In genomic region chr1:181061891-181062777, GRCh38 we compare ENCODE assay signal across 8 cellular contexts. TPM values are rescaled to one million over a fixed set of nuclear protein-coding genes. Genes with fewer than 3 reads are reported as not detected.
DNase-seq lines count a peak whose midpoint lies in the region; ATAC-seq and TF ChIP-seq lines count a peak whose summit lies in the region.

No MANE protein-coding gene starts in this region.

- H3K9me3 ChIP-seq in neural progenitor cell (ENCODE audit: low read depth) (no peaks in the 10 kb centered on the region), WERI-Rb-1 (ENCODE audit: severe bottlenecking) (no peaks in the 10 kb centered on the region)

- H3F3A ChIP-seq in neural progenitor cell (ENCODE audit: low read depth) = peaks cover 15% of the 10 kb centered on the region

- H3K27ac ChIP-seq in neural progenitor cell = no peak overlapping the region
- H3K27ac ChIP-seq in WERI-Rb-1 = no peak overlapping the region

- TF ChIP-seq CTCF in neural progenitor cell (IDR thresholded peaks at IDR 0.05) = no peak
- no peak for TF ChIP-seq CTCF in WERI-Rb-1 (IDR thresholded peaks at IDR 0.05; ENCODE audit: low read depth, low read length)

- no peaks in the 10 kb centered on the region for H3K36me3 Mint-ChIP-seq in neural progenitor cell

- H3K79me2 ChIP-seq in neural progenitor cell (ENCODE audit: low read depth) = no peaks in the 10 kb centered on the region

- peak; percentile 26 for DNase-seq in activated CD8-positive, alpha-beta memory T cell treated with anti-CD3 and anti-CD28 coated beads, Interleukin-2, amount 50 U/mL, for 4 hours
- DNase-seq in neural progenitor cell (ENCODE audit: low spot score) (no peak), mesenteric fat pad (ENCODE audit: low spot score) (no peak), NCI-H2227 treated with DMSO at 0.1 percent for 48 hours (lab: John Stamatoyannopoulos, UW) (no peak), WERI-Rb-1 (no peak)

- H3K9ac ChIP-seq in neural progenitor cell = no peak overlapping the region

- no peak overlapping the region for H3K4me3 Mint-ChIP-seq in neural progenitor cell

- ATAC-seq in GM19463 (IDR thresholded peaks at IDR 0.05; ENCODE audit: unreplicated experiment) (peak; percentile 84), HG03378 (IDR thresholded peaks at IDR 0.05; ENCODE audit: unreplicated experiment) (peak; percentile 89)

- H4K20me1 ChIP-seq in neural progenitor cell (ENCODE audit: low read depth) = no peaks in the 10 kb centered on the region

- peaks cover 19% of the 10 kb centered on the region for H3K4me1 Mint-ChIP-seq in neural progenitor cell

- no peak overlapping the region for H3K27ac Mint-ChIP-seq in neural progenitor cell

- H3K9me3 Mint-ChIP-seq in neural progenitor cell = peaks cover 8% of the 10 kb centered on the region

- no peaks in the 10 kb centered on the region for H3K36me3 ChIP-seq in neural progenitor cell
- no peaks in the 10 kb centered on the region for H3K36me3 ChIP-seq in WERI-Rb-1

- peak overlapping the region; percentile 32; the same call in 1 of the 2 replicates for H3K4me3 ChIP-seq in GM08714 (ENCODE audit: low read length)
- no peak overlapping the region for H3K4me3 ChIP-seq in neural progenitor cell
- H3K4me3 ChIP-seq in WERI-Rb-1 (ENCODE audit: low read depth, low read length) = no peak overlapping the region

- H2AFZ ChIP-seq in neural progenitor cell (replicated peaks) = peak overlapping the region; percentile 39

- no peak overlapping the region for H3K4me2 ChIP-seq in neural progenitor cell

- peaks cover 13% of the 10 kb centered on the region for H3K4me1 ChIP-seq in neural progenitor cell

- H3K27me3 ChIP-seq in neural progenitor cell = no peaks in the 10 kb centered on the region
- no peaks in the 10 kb centered on the region for H3K27me3 ChIP-seq in WERI-Rb-1 (ENCODE audit: insufficient read depth, low read depth, severe bottlenecking)

- peaks cover 10% of the 10 kb centered on the region for H3K27me3 Mint-ChIP-seq in neural progenitor cell (ENCODE audit: insufficient read depth, low read depth)

RNA-seq across cellular contexts. Expression of gene IER5, which starts 26.4 kb away (rescaled TPM):
- 8.0 and 15.3 TPM in 2 replicates for total RNA-seq in neural progenitor cell (ENCODE audit: low replicate concordance)
- total RNA-seq in mesenteric fat pad = 9.9 TPM

RNA-seq across cellular contexts. Expression of gene MR1, which starts 28.4 kb away (rescaled TPM):
- total RNA-seq in neural progenitor cell (ENCODE audit: low replicate concordance) (0.03 TPM in 1 of 2 replicates, not detected in the other), mesenteric fat pad (14.2 TPM)

RNA-seq across cellular contexts. Expression of gene STX6, which starts 39.5 kb away (rescaled TPM):
- total RNA-seq in neural progenitor cell (ENCODE audit: low replicate concordance) (30.8 and 37.0 TPM in 2 replicates), mesenteric fat pad (16.6 TPM)

Comparison
In these comparisons a context has a peak if more than half of its experiments do, and no peak if none do; other contexts are left out.
1. RNA of gene MR1, which starts 28.4 kb away (total RNA-seq): 14.2 TPM in mesenteric fat pad (single experiment); 0.03 TPM in neural progenitor cell; every median in the first group is over 10 times any median in the second.